Comparison of ENCODE assay signal across 7 cellular contexts in genomic region chr9:99162759-99163364, GRCh38. TPM values are rescaled to one million over a fixed set of nuclear protein-coding genes. Genes with fewer than 3 reads are reported as not detected.
DNase-seq lines count a peak whose midpoint lies in the region; ATAC-seq and TF ChIP-seq lines count a peak whose summit lies in the region.

No MANE protein-coding gene starts in this region.

- H4K12ac ChIP-seq in trophoblast cell (ENCODE audit: low read depth, low read length) = no peak overlapping the region

- H3K9me3 ChIP-seq in DOHH2 (ENCODE audit: control insufficient read depth, insufficient read depth, low read length) (no peaks in the 10 kb centered on the region), trophoblast cell (ENCODE audit: insufficient read depth, low read depth, low read length) (no peaks in the 10 kb centered on the region)

- no peak overlapping the region for H2BK5ac ChIP-seq in trophoblast cell (ENCODE audit: low read depth, low read length, poor library complexity)

- no peak overlapping the region for H3K23ac ChIP-seq in trophoblast cell (ENCODE audit: low read length)

- no peak overlapping the region for H3K9ac ChIP-seq in trophoblast cell (ENCODE audit: low read length)

- no peak overlapping the region for H3K18ac ChIP-seq in trophoblast cell (ENCODE audit: low read length)

- no peak overlapping the region; the same call in 1 of the 2 replicates for H3K4me2 ChIP-seq in DOHH2 (ENCODE audit: low read length)
- H3K4me2 ChIP-seq in trophoblast cell (ENCODE audit: low read length) = no peak overlapping the region

- H2AK5ac ChIP-seq in trophoblast cell (ENCODE audit: low read length) = no peak overlapping the region

- no peak overlapping the region for H2BK120ac ChIP-seq in trophoblast cell (ENCODE audit: insufficient read depth, low read length, poor library complexity)

- H3F3A ChIP-seq in DOHH2 (ENCODE audit: control insufficient read depth, insufficient read depth) = no peaks in the 10 kb centered on the region

- peak; percentile 66 for DNase-seq in OCI-M1 (lab: John Stamatoyannopoulos, UW)
- DNase-seq in erythroblast (lab: John Stamatoyannopoulos, UW) = peak; percentile 46 to 57
- peak; percentile 3 to 61 for DNase-seq in trophoblast cell
- DNase-seq in T-helper 9 cell = no peak

- H4K8ac ChIP-seq in trophoblast cell (ENCODE audit: low read depth, low read length) = no peak overlapping the region

- no peaks in the 10 kb centered on the region for H3K36me3 ChIP-seq in DOHH2 (ENCODE audit: control insufficient read depth, low read length)
- no peaks in the 10 kb centered on the region for H3K36me3 ChIP-seq in trophoblast cell (ENCODE audit: control insufficient read depth in 1 of 2, insufficient read depth in 2 of 2, low read length in 2 of 2)

- H4K91ac ChIP-seq in trophoblast cell (ENCODE audit: low read depth, low read length) = no peak overlapping the region

- H3K4me1 ChIP-seq in DOHH2 (ENCODE audit: control insufficient read depth, low read length) (peaks cover 13% of the 10 kb centered on the region), trophoblast cell (ENCODE audit: control insufficient read depth in 1 of 2, insufficient read depth in 2 of 2, low read length in 2 of 2) (no peaks in the 10 kb centered on the region)

- peak; percentile 67 for TF ChIP-seq CTCF in DOHH2 (IDR thresholded peaks at IDR 0.05; ENCODE audit: low read depth, low read length, poor library complexity, severe bottlenecking)

- H3K14ac ChIP-seq in trophoblast cell (ENCODE audit: low read length) = no peak overlapping the region

- H3K9me2 ChIP-seq in DOHH2 (replicated peaks; ENCODE audit: control insufficient read depth, low read length) = no peaks in the 10 kb centered on the region

- ATAC-seq in HG02610 (IDR thresholded peaks at IDR 0.05; ENCODE audit: unreplicated experiment) = peak; percentile 40
- no peak for ATAC-seq in GM18511 (IDR thresholded peaks at IDR 0.05; ENCODE audit: unreplicated experiment)

- H3K4ac ChIP-seq in trophoblast cell (ENCODE audit: low read depth, low read length) = no peak overlapping the region

- H3K79me2 ChIP-seq in DOHH2 (ENCODE audit: control insufficient read depth, low read length) = no peaks in the 10 kb centered on the region
- no peaks in the 10 kb centered on the region for H3K79me2 ChIP-seq in trophoblast cell (ENCODE audit: control insufficient read depth, insufficient read depth, low read length, poor library complexity)

- H3K27ac ChIP-seq in DOHH2 (ENCODE audit: low read depth, low read length) (no peak overlapping the region), trophoblast cell (ENCODE audit: low read depth, low read length) (no peak overlapping the region)

- no peak overlapping the region for H2AFZ ChIP-seq in trophoblast cell (ENCODE audit: insufficient read depth, low read length, poor library complexity)

- no peaks in the 10 kb centered on the region for H3K79me1 ChIP-seq in trophoblast cell (ENCODE audit: low read length)

- H4K20me1 ChIP-seq in DOHH2 (ENCODE audit: control insufficient read depth, insufficient read depth, low read depth, low read length) = no peaks in the 10 kb centered on the region

- no CpG with 5 or more reads among the region's 3 CpGs for WGBS in trophoblast cell (ENCODE audit: extremely low coverage, insufficient coverage, insufficient read length)

- H2BK12ac ChIP-seq in trophoblast cell (ENCODE audit: low read length) = no peak overlapping the region

- H3K27me3 ChIP-seq in DOHH2 (ENCODE audit: control insufficient read depth, low read length) (no peaks in the 10 kb centered on the region), trophoblast cell (ENCODE audit: insufficient read depth, low read length) (no peaks in the 10 kb centered on the region)

- no peak overlapping the region for H3K4me3 ChIP-seq in DOHH2 (ENCODE audit: low read length)
- H3K4me3 ChIP-seq in trophoblast cell (ENCODE audit: low read depth, low read length) = no peak overlapping the region

- TF ChIP-seq POLR2A in erythroblast (IDR thresholded peaks at IDR 0.05; ENCODE audit: low read length) = no peak

RNA-seq across cellular contexts. Expression of gene TGFBR1, which starts 57.9 kb away (rescaled TPM):
- 38.6 and 40.3 TPM in 2 replicates for polyA plus RNA-seq in trophoblast cell (2013)

RNA-seq across cellular contexts. Expression of gene ALG2, which starts 58.9 kb away (rescaled TPM):
- polyA plus RNA-seq in trophoblast cell (2013) = 69.4 and 72.3 TPM in 2 replicates

RNA-seq across cellular contexts. Expression of gene SEC61B, which starts 59.2 kb away (rescaled TPM):
- polyA plus RNA-seq in trophoblast cell (2013) = 776 and 817 TPM in 2 replicates
